ENCODE assay signal across 8 cellular contexts in genomic region chr14:21072102-21072501, GRCh38. TPM values are rescaled to one million over a fixed set of nuclear protein-coding genes. Genes with fewer than 3 reads are reported as not detected.
A peak's percentile ranks its signal among the peaks of the same experiment; 100 is the strongest.
DNase-seq lines count a peak whose midpoint lies in the region; ATAC-seq and TF ChIP-seq lines count a peak whose summit lies in the region.

No MANE protein-coding gene starts in this region.

- H3K9me3 ChIP-seq in BE2C (no peaks in the 10 kb centered on the region), MM.1S (replicated peaks; ENCODE audit: insufficient read depth, low read length) (no peaks in the 10 kb centered on the region), testis (no peaks in the 10 kb centered on the region)

- POLR2A ChIA-PET in HEK293T (lab: Yijun Ruan, JAX) = interaction anchor here (0.9 to 3.7 kb wide), 13 partner anchors 9 to 74 kb away, joined by 3 to 72 read pairs (median 6); partner anchors contain the start of genes NDRG2, TMEM253 and ZNF219

- no peak for ATAC-seq in GM19397 (IDR thresholded peaks at IDR 0.05; ENCODE audit: unreplicated experiment)

- TF ChIP-seq CTCF in BE2C (IDR thresholded peaks at IDR 0.05; ENCODE audit: low read depth, low read length) (no peak), MM.1S (IDR thresholded peaks at IDR 0.05; ENCODE audit: low read length) (no peak), brain (conservative IDR thresholded peaks at IDR 0.05) (no peak), testis (IDR thresholded peaks at IDR 0.05) (peak in 1 of 3 experiments; percentile 7)

- H3K4me1 ChIP-seq in BE2C (peaks cover 21% of the 10 kb centered on the region), MM.1S (ENCODE audit: low read length) (no peaks in the 10 kb centered on the region), testis (peaks cover 26% of the 10 kb centered on the region)

- peaks cover 0 to 2% (median 0%) of the 10 kb centered on the region in 5 experiments for H3K9me3 Mint-ChIP-seq in brain

- H3F3A ChIP-seq in MM.1S (ENCODE audit: insufficient read depth, low read length) = peaks cover 6% of the 10 kb centered on the region; the same call in 1 of the 2 replicates

- peak overlapping the region; percentile 93 to 97 (median 95) for H3K4me3 Mint-ChIP-seq in brain

- peaks cover 4% of the 10 kb centered on the region for H3K27me3 Mint-ChIP-seq in brain

- no peak for TF ChIP-seq POLR2A in testis (IDR thresholded peaks at IDR 0.05)

- intact Hi-C loops in testis (cut with DNase I; ENCODE audit: low total_unique reads) = no loop called here

- no peaks in the 10 kb centered on the region for H4K20me1 ChIP-seq in MM.1S (ENCODE audit: insufficient read depth, low read length)

- no peaks in the 10 kb centered on the region for H3K79me2 ChIP-seq in MM.1S (ENCODE audit: low read length)

- peaks cover 38% of the 10 kb centered on the region for H3K4me1 Mint-ChIP-seq in brain

- CTCF ChIA-PET in HEK293T (lab: Yijun Ruan, JAX) = interaction anchor here (0.5 to 3.0 kb wide), 9 partner anchors 15 to 1801 kb away, joined by 3 to 42 read pairs (median 10); no protein-coding TSS in a partner anchor

- H3K27ac ChIP-seq in MM.1S (ENCODE audit: low read length) (no peak overlapping the region; the same call in 1 of the 2 replicates), layer of hippocampus (ENCODE audit: low read depth, low read length) (peak overlapping the region; percentile 86), testis (peak overlapping the region; percentile 70 to 89)

- 7 to 10% methylated on average over 4 of the region's 4 CpGs for WGBS in testis, 2 donors

- H3K4me3 ChIP-seq in BE2C (ENCODE audit: low read depth, low read length) = peak overlapping the region; percentile 84
- H3K4me3 ChIP-seq in MM.1S (ENCODE audit: low read length) = 0 out of 2 replicates have a peak overlapping the region, but pooled peaks have one; percentile 75
- H3K4me3 ChIP-seq in testis = peak overlapping the region in 1 of 2 donors; percentile 75

- peaks cover 12% of the 10 kb centered on the region for H3K27me3 ChIP-seq in BE2C
- H3K27me3 ChIP-seq in MM.1S (replicated peaks; ENCODE audit: insufficient read depth, low read length) = peaks cover 11% of the 10 kb centered on the region
- H3K27me3 ChIP-seq in layer of hippocampus (ENCODE audit: control insufficient read depth, insufficient read depth, low read length) = no peaks in the 10 kb centered on the region
- H3K27me3 ChIP-seq in testis = no peaks in the 10 kb centered on the region

- peak overlapping the region; percentile 96 to 99 (median 97) for H3K27ac Mint-ChIP-seq in brain

- H3K36me3 ChIP-seq in BE2C (peaks cover 13% of the 10 kb centered on the region), MM.1S (replicated peaks; ENCODE audit: insufficient read depth, low read length) (no peaks in the 10 kb centered on the region), testis (ENCODE audit: low read depth, missing control alignments) (no peaks in the 10 kb centered on the region)

- H3K9me2 ChIP-seq in MM.1S (replicated peaks; ENCODE audit: insufficient read depth, low read length) = no peaks in the 10 kb centered on the region

- peak overlapping the region; percentile 95 for H3K4me2 ChIP-seq in MM.1S (ENCODE audit: low read depth, low read length)

- DNase-seq in BE2C (no peak), MM.1S (no peak), testis (peak; percentile 55), HEK293T (ENCODE audit: extremely low spot score) (no peak), NCI-H82 treated with DMSO at 0.1 percent for 48 hours (lab: John Stamatoyannopoulos, UW; ENCODE audit: unreplicated experiment) (no peak)

- 0 out of 2 replicates have a peak overlapping the region, but pooled peaks have one; percentile 33 for H3K9ac ChIP-seq in MM.1S (ENCODE audit: low read length)

- H2AFZ ChIP-seq in MM.1S (ENCODE audit: low read length) = no peak overlapping the region

- peaks cover 29% of the 10 kb centered on the region for H3K36me3 Mint-ChIP-seq in brain

TF ChIP-seq in HEK293T, 16 proteins besides CTCF, POLR2A, EP300 and RAD21:
- no peak for TF ChIP-seq LEF1 (IDR thresholded peaks at IDR 0.05; ENCODE audit: borderline replicate concordance)
- no peak for TF ChIP-seq SUZ12 (IDR thresholded peaks at IDR 0.05)

RNA-seq across cellular contexts. Expression of gene ARHGEF40, which starts 2.0 kb away (rescaled TPM):
- polyA plus RNA-seq in BE2C (2012; ENCODE audit: insufficient read depth, insufficient read length, low read depth) = 41.9 TPM
- polyA plus RNA-seq in brain (ENCODE audit: insufficient read depth, low read depth, low replicate concordance) = 21.3 TPM
- total RNA-seq in testis = 10 to 100 TPM; 30.5 to 36.9 TPM
- polyA plus RNA-seq in testis (ENCODE audit: insufficient read depth, low read depth, low replicate concordance) = 22.0 TPM

RNA-seq across cellular contexts. Expression of gene RNASE8, which starts 14.5 kb away (rescaled TPM):
- polyA plus RNA-seq in BE2C (2012; ENCODE audit: insufficient read depth, insufficient read length, low read depth) = not detected
- polyA plus RNA-seq in brain (ENCODE audit: insufficient read depth, low read depth, low replicate concordance) (not detected), testis (ENCODE audit: insufficient read depth, low read depth, low replicate concordance) (not detected)
- total RNA-seq in testis = not detected

RNA-seq across cellular contexts. Expression of gene ZNF219, which starts 26.4 kb away (rescaled TPM):
- polyA plus RNA-seq in BE2C (2012; ENCODE audit: insufficient read depth, insufficient read length, low read depth) = 78.8 TPM
- polyA plus RNA-seq in brain (ENCODE audit: insufficient read depth, low read depth, low replicate concordance) (49.4 TPM), testis (ENCODE audit: insufficient read depth, low read depth, low replicate concordance) (17.7 TPM)
- total RNA-seq in testis = 10 to 100 TPM; 42.8 to 64.8 TPM

RNA-seq across cellular contexts. Expression of gene TMEM253, which starts 28.8 kb away (rescaled TPM):
- polyA plus RNA-seq in BE2C (2012; ENCODE audit: insufficient read depth, insufficient read length, low read depth) = 4.6 TPM
- polyA plus RNA-seq in brain (ENCODE audit: insufficient read depth, low read depth, low replicate concordance) (0.29 TPM), testis (ENCODE audit: insufficient read depth, low read depth, low replicate concordance) (0.65 TPM)
- total RNA-seq in testis = under 1 TPM in 1 of 2 donors, not detected in 1; 0.50 TPM

RNA-seq across cellular contexts. Expression of gene RNASE7, which starts 29.9 kb away (rescaled TPM):
- not detected for polyA plus RNA-seq in BE2C (2012; ENCODE audit: insufficient read depth, insufficient read length, low read depth)
- polyA plus RNA-seq in brain (ENCODE audit: insufficient read depth, low read depth, low replicate concordance) (not detected), testis (ENCODE audit: insufficient read depth, low read depth, low replicate concordance) (0.24 TPM)
- total RNA-seq in testis = under 1 TPM; 0.43 to 0.55 TPM
